Comparison of ENCODE assay signal across 8 cellular contexts in genomic region chr12:56257071-56257470, GRCh38. TPM values are rescaled to one million over a fixed set of nuclear protein-coding genes. Genes with fewer than 3 reads are reported as not detected.
DNase-seq lines count a peak whose midpoint lies in the region; ATAC-seq and TF ChIP-seq lines count a peak whose summit lies in the region.

No MANE protein-coding gene starts in this region.

- peak overlapping the region; percentile 68 for H3K27ac Mint-ChIP-seq in T-helper 17 cell

- peak overlapping the region; percentile 78 for H3K4me3 ChIP-seq in GM12865 (ENCODE audit: low read depth, low read length)
- peak overlapping the region; percentile 74 to 87 for H3K4me3 ChIP-seq in foreskin fibroblast (ENCODE audit: low read depth in 1 of 2, low read length in 2 of 2)
- H3K4me3 ChIP-seq in skeletal muscle cell (ENCODE audit: low read depth, low read length), result peak overlapping the region; percentile 80

- no peaks in the 10 kb centered on the region for H3K9me3 ChIP-seq in T-helper 17 cell (ENCODE audit: control insufficient read depth, low read length, poor library complexity, severe bottlenecking)

- H3K27me3 Mint-ChIP-seq in T-helper 17 cell, result no peaks in the 10 kb centered on the region

- no peak for TF ChIP-seq CTCF in GM12865 (IDR thresholded peaks at IDR 0.05; ENCODE audit: insufficient read depth, low read depth, low read length, missing control alignments)
- no peak for TF ChIP-seq CTCF in foreskin fibroblast (IDR thresholded peaks at IDR 0.05; ENCODE audit: low read depth, low read length)

- peaks cover 5% of the 10 kb centered on the region for H3K36me3 Mint-ChIP-seq in T-helper 17 cell (ENCODE audit: low read depth)

- ATAC-seq in T-helper 17 cell (no peak), HG02852 (IDR thresholded peaks at IDR 0.05; ENCODE audit: unreplicated experiment) (no peak), GM18511 (IDR thresholded peaks at IDR 0.05; ENCODE audit: unreplicated experiment) (no peak)

- peaks cover 22% of the 10 kb centered on the region for H3K4me1 Mint-ChIP-seq in T-helper 17 cell

- DNase-seq in GM12865 (ENCODE audit: low read depth) (no peak), T-helper 17 cell (no peak), foreskin fibroblast (no peak), skeletal muscle cell (ENCODE audit: low read depth) (no peak), KBM-7 (no peak), epidermal melanocyte (ENCODE audit: insufficient read length, low spot score) (no peak)

- H3K4me3 Mint-ChIP-seq in T-helper 17 cell, result peak overlapping the region; percentile 91

- in situ Hi-C loops in KBM-7 (cut with MboI; ENCODE audit: low pct_unique_long_range_greater_than_20kb, low sequenced_read_pairs), result no loop called here

RNA-seq across cellular contexts. Expression of gene ANKRD52, which starts 1.1 kb away (rescaled TPM):
- 10 to 100 TPM; 30.8 to 33.4 TPM for total RNA-seq in T-helper 17 cell

RNA-seq across cellular contexts. Expression of gene COQ10A, which starts 9.7 kb away (rescaled TPM):
- total RNA-seq in T-helper 17 cell, result 10 to 100 TPM; 28.7 to 34.4 TPM

RNA-seq across cellular contexts. Expression of gene SLC39A5, which starts 27.2 kb away (rescaled TPM):
- total RNA-seq in T-helper 17 cell, result not detected

RNA-seq across cellular contexts. Expression of gene NABP2, which starts 32.9 kb away (rescaled TPM):
- 10 to 100 TPM; 12.5 to 19.4 TPM for total RNA-seq in T-helper 17 cell

RNA-seq across cellular contexts. Expression of gene RNF41, which starts 35.3 kb away (rescaled TPM):
- 10 to 100 TPM; 35.5 to 37.4 TPM for total RNA-seq in T-helper 17 cell
